Comparison of ENCODE assay signal across 23 cellular contexts in the genomic region with DNA sequence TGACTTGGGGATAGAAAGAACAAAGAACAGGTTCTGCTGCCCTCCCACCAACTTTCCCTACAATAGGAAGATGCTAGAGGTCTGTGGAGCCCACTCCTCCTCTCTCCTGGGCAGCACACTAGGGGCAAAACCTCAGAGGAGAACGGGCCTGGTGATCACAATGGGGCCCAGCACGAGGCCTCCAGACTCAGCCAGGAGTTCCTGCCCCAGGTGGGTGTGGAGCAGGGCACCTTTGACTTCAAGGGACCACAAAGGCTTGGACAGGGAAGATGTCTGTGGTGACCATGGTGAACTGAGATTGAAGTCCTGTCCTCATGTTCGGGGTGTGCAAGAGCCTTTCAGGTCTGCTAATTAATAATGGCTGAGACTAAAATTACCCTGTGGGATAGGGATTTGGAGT.
"Had no signal": no experiment of that assay in that cellular context is flagged by ENCODE, and none has a peak within 500 bp of the region (broad histone marks: within the 10 kb centered on the region; RNA-seq: fewer than 3 reads in every experiment).

No MANE protein-coding gene starts in this region.

- DNase-seq: cortex of kidney; effector memory CD4-positive, alpha-beta T cell; gastrocnemius medialis; glutamatergic neuron; immature natural killer cell; left cardiac atrium; left ventricle myocardium inferior; lower lobe of right lung; midbrain; naive B cell; sigmoid colon; stimulated activated CD4-positive, alpha-beta T cell treated with anti-CD3 and anti-CD28 coated beads, Interleukin-12 subunit alpha, Interleukin-12 subunit beta, amount 100 ng/mL, for 4 hours; stimulated activated CD4-positive, alpha-beta T cell treated with anti-CD3 and anti-CD28 coated beads, Interleukin-2, amount 100 ng/mL, for 48 hours; testis had no signal

- ATAC-seq: gastrocnemius medialis; left cardiac atrium; lower lobe of right lung; stimulated activated memory B cell treated with anti-CD40 and anti-IgM and Interleukin-4, amounts not matched to agents 10 μg/mL and 1 μg/mL and 100 μg/mL, for 72 hours had no signal

- H3K36me3 ChIP-seq: esophagus muscularis mucosa, gastrocnemius medialis, left ventricle myocardium inferior, lower lobe of right lung, sigmoid colon, tibial nerve had no signal

- H3K4me3 Mint-ChIP-seq: central memory CD8-positive, alpha-beta T cell; immature natural killer cell; memory B cell; naive B cell; nephron; stimulated activated memory B cell treated with anti-CD40 and anti-IgM and Interleukin-4, amounts not matched to agents 10 μg/mL and 1 μg/mL and 100 μg/mL, for 72 hours; stimulated activated naive CD8-positive, alpha-beta T cell treated with anti-CD3 and anti-CD28 coated beads, Interleukin-15, Interleukin-2, amounts not matched to agents 100 ng/mL and 50 ng/mL, for 24 hours had no signal

- H3K9me3 Mint-ChIP-seq: central memory CD8-positive, alpha-beta T cell; immature natural killer cell; memory B cell; naive B cell; nephron; stimulated activated memory B cell treated with anti-CD40 and anti-IgM and Interleukin-4, amounts not matched to agents 10 μg/mL and 1 μg/mL and 100 μg/mL, for 72 hours; stimulated activated naive CD8-positive, alpha-beta T cell treated with anti-CD3 and anti-CD28 coated beads, Interleukin-15, Interleukin-2, amounts not matched to agents 100 ng/mL and 50 ng/mL, for 24 hours had no signal

- H3K27me3 Mint-ChIP-seq: stimulated activated naive CD8-positive, alpha-beta T cell treated with anti-CD3 and anti-CD28 coated beads, Interleukin-15, Interleukin-2, amounts not matched to agents 100 ng/mL and 50 ng/mL, for 24 hours had no signal

- H3K9me3 ChIP-seq: esophagus muscularis mucosa, gastrocnemius medialis, left ventricle myocardium inferior, lower lobe of right lung, sigmoid colon, testis, tibial nerve had no signal

- H3K4me1 ChIP-seq: testis had no signal

- H3K27me3 ChIP-seq: esophagus muscularis mucosa, gastrocnemius medialis, sigmoid colon, testis, tibial nerve had no signal

- H3K27ac Mint-ChIP-seq: immature natural killer cell; memory B cell; stimulated activated memory B cell treated with anti-CD40 and anti-IgM and Interleukin-4, amounts not matched to agents 10 μg/mL and 1 μg/mL and 100 μg/mL, for 72 hours; stimulated activated naive CD8-positive, alpha-beta T cell treated with anti-CD3 and anti-CD28 coated beads, Interleukin-15, Interleukin-2, amounts not matched to agents 100 ng/mL and 50 ng/mL, for 24 hours had no signal

- H3K36me3 Mint-ChIP-seq: immature natural killer cell; memory B cell; naive B cell; stimulated activated memory B cell treated with anti-CD40 and anti-IgM and Interleukin-4, amounts not matched to agents 10 μg/mL and 1 μg/mL and 100 μg/mL, for 72 hours had no signal

- H3K4me1 Mint-ChIP-seq: central memory CD8-positive, alpha-beta T cell; immature natural killer cell; memory B cell; naive B cell; stimulated activated memory B cell treated with anti-CD40 and anti-IgM and Interleukin-4, amounts not matched to agents 10 μg/mL and 1 μg/mL and 100 μg/mL, for 72 hours had no signal

- H3K4me3 ChIP-seq: esophagus muscularis mucosa, gastrocnemius medialis, left ventricle myocardium inferior, lower lobe of right lung, sigmoid colon, skin epidermis, testis, tibial nerve had no signal

- H3K27ac ChIP-seq: epithelial cell of prostate, esophagus muscularis mucosa, gastrocnemius medialis, left ventricle myocardium inferior, lower lobe of right lung, sigmoid colon, skin epidermis, testis had no signal
